In genomic region chr5:124683917-124684555, GRCh38 we compare ENCODE assay signal across 37 cellular contexts.
DNase-seq lines count a peak whose midpoint lies in the region; ATAC-seq, FAIRE-seq and TF ChIP-seq lines count a peak whose summit lies in the region.
"Had no signal": no experiment of that assay in that cellular context is flagged by ENCODE, and none has a peak within 500 bp of the region (broad histone marks: within the 10 kb centered on the region; RNA-seq: fewer than 3 reads in every experiment).

No MANE protein-coding gene starts in this region.

- peak overlapping the region in 2 of 3 donors; percentile 29 to 34 for H3K27ac ChIP-seq in right lobe of liver
- peak overlapping the region in 3 of 4 donors; percentile 9 to 41 (median 33) for H3K27ac ChIP-seq in gastrocnemius medialis
- H3K27ac ChIP-seq: colonic mucosa, epithelial cell of prostate, left ventricle myocardium inferior, spleen, vagina had no signal

- peak; percentile 48 for FAIRE-seq in GM12892 (lab: Jason Lieb, UNC)
- FAIRE-seq: GM18507, H1, TTC549 had no signal

- WGBS in right lobe of liver (ENCODE audit: insufficient coverage, low coverage, low lambda C conversion rate, missing lambda C conversion rate) = 40% methylated on average over 2 of the region's 2 CpGs

- H3K4me3 Mint-ChIP-seq in chondrocyte (ENCODE audit: unreplicated experiment) = no peak overlapping the region
- H3K4me3 Mint-ChIP-seq: activated CD8-positive, alpha-beta memory T cell treated with anti-CD3 and anti-CD28 coated beads, Interleukin-2, amount 10 ng/mL, durations not matched to agents 7 days and 5 days; activated naive CD8-positive, alpha-beta T cell treated with anti-CD3 and anti-CD28 coated beads, Interleukin-2, amount 10 ng/mL, durations not matched to agents 7 days and 5 days; CD14-positive monocyte; naive B cell; stimulated activated naive CD8-positive, alpha-beta T cell treated with anti-CD3 and anti-CD28 coated beads, Interleukin-15, amount 100 ng/mL, for 72 hours; T-helper 17 cell had no signal

- peaks cover 0 to 9% (median 2%) of the 10 kb centered on the region in 4 donors for H3K4me1 ChIP-seq in right lobe of liver
- H3K4me1 ChIP-seq in gastrocnemius medialis = peaks cover 35 to 41% of the 10 kb centered on the region in 2 donors
- H3K4me1 ChIP-seq: colonic mucosa, vagina had no signal

- peak overlapping the region; percentile 41 for H3K27ac Mint-ChIP-seq in chondrocyte (ENCODE audit: unreplicated experiment)
- H3K27ac Mint-ChIP-seq: activated CD8-positive, alpha-beta memory T cell treated with anti-CD3 and anti-CD28 coated beads, Interleukin-2, amount 10 ng/mL, durations not matched to agents 7 days and 5 days; activated naive CD8-positive, alpha-beta T cell treated with anti-CD3 and anti-CD28 coated beads, Interleukin-2, amount 10 ng/mL, durations not matched to agents 7 days and 5 days; CD14-positive monocyte; stimulated activated naive CD8-positive, alpha-beta T cell treated with anti-CD3 and anti-CD28 coated beads, Interleukin-15, amount 100 ng/mL, for 72 hours; T-helper 17 cell had no signal

- H3K4me1 Mint-ChIP-seq in chondrocyte (ENCODE audit: low read depth) = peaks cover 71% of the 10 kb centered on the region
- H3K4me1 Mint-ChIP-seq: activated CD8-positive, alpha-beta memory T cell treated with anti-CD3 and anti-CD28 coated beads, Interleukin-2, amount 10 ng/mL, durations not matched to agents 7 days and 5 days; activated naive CD8-positive, alpha-beta T cell treated with anti-CD3 and anti-CD28 coated beads, Interleukin-2, amount 10 ng/mL, durations not matched to agents 7 days and 5 days; stimulated activated naive CD8-positive, alpha-beta T cell treated with anti-CD3 and anti-CD28 coated beads, Interleukin-15, amount 100 ng/mL, for 72 hours; T-helper 17 cell had no signal

- H3K4me3 ChIP-seq in right lobe of liver (no peak overlapping the region), gastrocnemius medialis (no peak overlapping the region)
- H3K4me3 ChIP-seq: colonic mucosa, left ventricle myocardium inferior, spleen, vagina had no signal

- H3K9me3 ChIP-seq in right lobe of liver (no peaks in the 10 kb centered on the region), gastrocnemius medialis (no peaks in the 10 kb centered on the region)
- H3K9me3 ChIP-seq: colonic mucosa, left ventricle myocardium inferior, spleen, vagina had no signal

- H3K9me3 Mint-ChIP-seq in chondrocyte (ENCODE audit: low read depth) = no peaks in the 10 kb centered on the region
- H3K9me3 Mint-ChIP-seq: activated naive CD8-positive, alpha-beta T cell treated with anti-CD3 and anti-CD28 coated beads, Interleukin-2, amount 10 ng/mL, durations not matched to agents 7 days and 5 days; naive B cell; stimulated activated naive CD8-positive, alpha-beta T cell treated with anti-CD3 and anti-CD28 coated beads, Interleukin-15, amount 100 ng/mL, for 72 hours had no signal

- TF ChIP-seq POLR2A in GM12892 (IDR thresholded peaks at IDR 0.05; ENCODE audit: low read depth, low read length) = no peak
- no peak for TF ChIP-seq POLR2A in right lobe of liver (IDR thresholded peaks at IDR 0.05)
- TF ChIP-seq POLR2A in gastrocnemius medialis (IDR thresholded peaks at IDR 0.05) = no peak

- in situ Hi-C loops in gastrocnemius medialis (cut with MboI; ENCODE audit: low sequenced_read_pairs in 4 of 4) = no loop called here

- H3K36me3 ChIP-seq in right lobe of liver (no peaks in the 10 kb centered on the region), gastrocnemius medialis (no peaks in the 10 kb centered on the region)
- H3K36me3 ChIP-seq: colonic mucosa, left ventricle myocardium inferior, spleen, vagina had no signal

- TF ChIP-seq CTCF in chondrocyte (IDR thresholded peaks at IDR 0.05) (no peak), right lobe of liver (IDR thresholded peaks at IDR 0.05) (no peak), gastrocnemius medialis (IDR thresholded peaks at IDR 0.05 in 4 of 5, conservative IDR thresholded peaks at IDR 0.05 in 1 of 5) (no peak), omental fat pad (IDR thresholded peaks at IDR 0.05) (no peak)

- no peaks in the 10 kb centered on the region for H3K27me3 Mint-ChIP-seq in chondrocyte (ENCODE audit: low read depth)
- H3K27me3 Mint-ChIP-seq: activated CD8-positive, alpha-beta memory T cell treated with anti-CD3 and anti-CD28 coated beads, Interleukin-2, amount 10 ng/mL, durations not matched to agents 7 days and 5 days; naive B cell had no signal

- intact Hi-C loops in right lobe of liver (cut with DNase I) (no loop called here), gastrocnemius medialis (cut with DNase I; ENCODE audit: low total_unique reads) (no loop called here)

- no peaks in the 10 kb centered on the region for H3K27me3 ChIP-seq in right lobe of liver
- no peaks in the 10 kb centered on the region for H3K27me3 ChIP-seq in gastrocnemius medialis
- H3K27me3 ChIP-seq: colonic mucosa, spleen, vagina had no signal

- no peaks in the 10 kb centered on the region for H3K36me3 Mint-ChIP-seq in chondrocyte (ENCODE audit: low read depth)
- H3K36me3 Mint-ChIP-seq: activated CD8-positive, alpha-beta memory T cell treated with anti-CD3 and anti-CD28 coated beads, Interleukin-2, amount 10 ng/mL, durations not matched to agents 7 days and 5 days; activated naive CD8-positive, alpha-beta T cell treated with anti-CD3 and anti-CD28 coated beads, Interleukin-2, amount 10 ng/mL, durations not matched to agents 7 days and 5 days; CD14-positive monocyte had no signal

- DNase-seq in GM12892 (ENCODE audit: insufficient read length) (no peak), chondrocyte (ENCODE audit: low spot score) (no peak), right lobe of liver (no peak), gastrocnemius medialis (no peak), omental fat pad (ENCODE audit: low spot score) (no peak)
- DNase-seq: activated CD4-positive, CD25-positive, alpha-beta regulatory T cell; activated CD8-positive, alpha-beta memory T cell treated with anti-CD3 and anti-CD28 coated beads, Interleukin-2, amount 10 ng/mL, durations not matched to agents 7 days and 5 days; activated gamma-delta T cell treated with Interleukin-2 at 50 U/mL for 16 hours; activated naive CD8-positive, alpha-beta T cell treated with anti-CD3 and anti-CD28 coated beads, Interleukin-2, amount 10 ng/mL, durations not matched to agents 7 days and 5 days; activated T-cell treated with anti-CD3 and anti-CD28 coated beads, Interleukin-2, amount 50 U/mL, for 48 hours; aorta; Calu3; colonic mucosa; effector CD4-positive, alpha-beta T cell; KBM-7; left ventricle myocardium inferior; naive B cell; NCI-H1092; NCI-H187; NCI-H524 treated with DMSO at 0.1 percent for 48 hours; OCI-M1; retina; Right ventricle myocardium superior; spleen; stimulated activated CD4-positive, alpha-beta T cell treated with anti-CD3 and anti-CD28 coated beads, Interleukin-2, amount 100 ng/mL, for 24 hours; stimulated activated CD8-positive, alpha-beta memory T cell treated with anti-CD3 and anti-CD28 coated beads, Interleukin-4, amount 100 ng/mL, for 48 hours; stimulated activated naive CD8-positive, alpha-beta T cell treated with anti-CD3 and anti-CD28 coated beads, Interleukin-15, amount 100 ng/mL, for 72 hours; T-helper 17 cell had no signal

- ATAC-seq in right lobe of liver (peak; percentile 79 to 93 (median 86)), gastrocnemius medialis (peak; percentile 78 to 82), omental fat pad (ENCODE audit: low FRiP score) (no peak), GM18519 (IDR thresholded peaks at IDR 0.05; ENCODE audit: low FRiP score, unreplicated experiment) (no peak), GM19455 (IDR thresholded peaks at IDR 0.05; ENCODE audit: unreplicated experiment) (no peak)
- ATAC-seq: activated CD8-positive, alpha-beta memory T cell treated with anti-CD3 and anti-CD28 coated beads, Interleukin-2, amount 10 ng/mL, durations not matched to agents 7 days and 5 days; SK-N-SH treated with all-trans-retinoic acid at 6 μM for 48 hours; stimulated activated naive CD8-positive, alpha-beta T cell treated with anti-CD3 and anti-CD28 coated beads, Interleukin-15, amount 100 ng/mL, for 72 hours; T-helper 17 cell had no signal

Comparison
In these comparisons a context has a peak if more than half of its experiments do, and no peak if none do; other contexts are left out.
1. ATAC-seq: peak in right lobe of liver (4 of 4) and gastrocnemius medialis (2 of 2); none in omental fat pad (single experiment), GM18519 (single experiment) and GM19455 (single experiment).